Comparison of ENCODE assay signal across 10 cellular contexts in genomic region chr6:30071081-30071818, GRCh38. TPM values are rescaled to one million over a fixed set of nuclear protein-coding genes. Genes with fewer than 3 reads are reported as not detected.
DNase-seq lines count a peak whose midpoint lies in the region; ATAC-seq and TF ChIP-seq lines count a peak whose summit lies in the region.
"Had no signal": no experiment of that assay in that cellular context is flagged by ENCODE, and none has a peak within 500 bp of the region (broad histone marks: within the 10 kb centered on the region; RNA-seq: fewer than 3 reads in every experiment).

No MANE protein-coding gene starts in this region.

- no peak overlapping the region for H3K4me3 Mint-ChIP-seq in activated T-cell treated with anti-CD3 and anti-CD28 coated beads, Interleukin-2, amount 50 U/mL, for 4 hours
- no peak overlapping the region for H3K4me3 Mint-ChIP-seq in chondrocyte (ENCODE audit: unreplicated experiment)
- H3K4me3 Mint-ChIP-seq in CD8-positive, alpha-beta memory T cell, result peak overlapping the region in 3 of 7 donors; percentile 33 to 69 (median 60)

- peaks cover 36% of the 10 kb centered on the region for H3K4me1 ChIP-seq in CD8-positive, alpha-beta memory T cell (ENCODE audit: insufficient read depth, low read length)

- DNase-seq in activated T-cell treated with anti-CD3 and anti-CD28 coated beads, Interleukin-2, amount 50 U/mL, for 1 hour, result peak; percentile 40
- DNase-seq in activated T-cell treated with anti-CD3 and anti-CD28 coated beads, Interleukin-2, amount 50 U/mL, for 4 hours, result no peak
- DNase-seq in chondrocyte (ENCODE audit: low spot score), result no peak
- DNase-seq in iPS-NIHi7 (ENCODE audit: extremely low spot score), result peak; percentile 46
- DNase-seq in stimulated activated naive CD8-positive, alpha-beta T cell treated with anti-CD3 and anti-CD28 coated beads, Interleukin-15, Interleukin-2, amounts not matched to agents 100 U/mL and 50 U/mL, for 24 hours, result peak; percentile 34
- no peak for DNase-seq in MG63
- no peak for DNase-seq in CD8-positive, alpha-beta memory T cell
- DNase-seq: ACHN, NCI-H510A had no signal

- no peak overlapping the region for H3K27ac ChIP-seq in CD8-positive, alpha-beta memory T cell (ENCODE audit: low read depth, low read length)

- POLR2A ChIA-PET in CD8-positive, alpha-beta memory T cell (lab: Charles Lee), result interaction anchor here (1.0 kb wide), 1 partner anchor 10 kb away, joined by 5 read pairs; the partner anchor contains the start of gene POLR1H

- H3K36me3 Mint-ChIP-seq in activated T-cell treated with anti-CD3 and anti-CD28 coated beads, Interleukin-2, amount 50 U/mL, for 4 hours (ENCODE audit: insufficient read depth), result peaks cover 29% of the 10 kb centered on the region
- H3K36me3 Mint-ChIP-seq in chondrocyte (ENCODE audit: low read depth), result peaks cover 36% of the 10 kb centered on the region
- peaks cover 25 to 38% (median 33%) of the 10 kb centered on the region in 3 donors for H3K36me3 Mint-ChIP-seq in CD8-positive, alpha-beta memory T cell

- H3K36me3 ChIP-seq in MG63, result peaks cover 1% of the 10 kb centered on the region; the same call in 1 of the 2 replicates
- H3K36me3 ChIP-seq in CD8-positive, alpha-beta memory T cell (ENCODE audit: insufficient read depth, low read length), result peaks cover 14% of the 10 kb centered on the region

- ATAC-seq in activated T-cell treated with anti-CD3 and anti-CD28 coated beads, Interleukin-2, amount 50 U/mL, for 4 hours, result no peak
- ATAC-seq in stimulated activated naive CD8-positive, alpha-beta T cell treated with anti-CD3 and anti-CD28 coated beads, Interleukin-15, Interleukin-2, amounts not matched to agents 100 U/mL and 50 U/mL, for 24 hours, result no peak
- ATAC-seq in HG02870 (IDR thresholded peaks at IDR 0.05; ENCODE audit: unreplicated experiment), result no peak

- H3K27me3 Mint-ChIP-seq in activated T-cell treated with anti-CD3 and anti-CD28 coated beads, Interleukin-2, amount 50 U/mL, for 4 hours (ENCODE audit: low read depth), result peaks cover 52% of the 10 kb centered on the region
- peaks cover 60% of the 10 kb centered on the region for H3K27me3 Mint-ChIP-seq in chondrocyte (ENCODE audit: low read depth)
- peaks cover 40 to 54% of the 10 kb centered on the region in 2 donors for H3K27me3 Mint-ChIP-seq in CD8-positive, alpha-beta memory T cell

- no peaks in the 10 kb centered on the region for H3K9me3 ChIP-seq in MG63
- H3K9me3 ChIP-seq in CD8-positive, alpha-beta memory T cell (ENCODE audit: low read length), result no peaks in the 10 kb centered on the region

- H3K4me3 ChIP-seq in MG63, result no peak overlapping the region
- no peak overlapping the region for H3K4me3 ChIP-seq in CD8-positive, alpha-beta memory T cell (ENCODE audit: low read length)

- no peaks in the 10 kb centered on the region for H3K27me3 ChIP-seq in MG63
- H3K27me3 ChIP-seq in CD8-positive, alpha-beta memory T cell (ENCODE audit: insufficient read depth, low read length, poor library complexity, severe bottlenecking), result peaks cover 6% of the 10 kb centered on the region

- TF ChIP-seq CTCF in chondrocyte (IDR thresholded peaks at IDR 0.05), result peak; percentile 33

- no peak overlapping the region for H3K27ac Mint-ChIP-seq in chondrocyte (ENCODE audit: unreplicated experiment)
- H3K27ac Mint-ChIP-seq in CD8-positive, alpha-beta memory T cell, result peak overlapping the region in 2 of 8 donors; percentile 1 to 4

- CTCF ChIA-PET in CD8-positive, alpha-beta memory T cell (lab: Charles Lee), result interaction anchor here (1.2 kb wide), 1 partner anchor 10 kb away, joined by 5 read pairs; the partner anchor contains the start of gene POLR1H

- peaks cover 49% of the 10 kb centered on the region for H3K4me1 Mint-ChIP-seq in activated T-cell treated with anti-CD3 and anti-CD28 coated beads, Interleukin-2, amount 50 U/mL, for 4 hours (ENCODE audit: low read depth)
- peaks cover 46% of the 10 kb centered on the region for H3K4me1 Mint-ChIP-seq in chondrocyte (ENCODE audit: low read depth)
- H3K4me1 Mint-ChIP-seq in CD8-positive, alpha-beta memory T cell, result peaks cover 54 to 66% (median 55%) of the 10 kb centered on the region in 3 donors

- no peaks in the 10 kb centered on the region for H3K9me3 Mint-ChIP-seq in activated T-cell treated with anti-CD3 and anti-CD28 coated beads, Interleukin-2, amount 50 U/mL, for 4 hours
- no peaks in the 10 kb centered on the region for H3K9me3 Mint-ChIP-seq in chondrocyte (ENCODE audit: low read depth)
- peaks cover 0 to 3% (median 0%) of the 10 kb centered on the region in 5 donors for H3K9me3 Mint-ChIP-seq in CD8-positive, alpha-beta memory T cell

RNA-seq across cellular contexts. Expression of gene PPP1R11, which starts 4.3 kb away (rescaled TPM):
- total RNA-seq in activated T-cell treated with anti-CD3 and anti-CD28 coated beads, Interleukin-2, amount 50 U/mL, for 4 hours, result 10 to 100 TPM; 71.9 to 81.6 (median 80.5) TPM
- 45.0 to 49.7 TPM (median 47.1 TPM) in 3 replicates for total RNA-seq in chondrocyte
- total RNA-seq in MG63 (2014; rRNA removed; shearing (Covaris generic); ENCODE audit: low replicate concordance), result 20.2 and 47.2 TPM in 2 replicates
- total RNA-seq in CD8-positive, alpha-beta memory T cell, result 10 to 100 TPM; 67.1 to 70.9 TPM
- polyA plus RNA-seq in CD8-positive, alpha-beta memory T cell, result 122 TPM

RNA-seq across cellular contexts. Expression of gene RNF39, which starts 4.3 kb away (rescaled TPM):
- total RNA-seq in activated T-cell treated with anti-CD3 and anti-CD28 coated beads, Interleukin-2, amount 50 U/mL, for 4 hours, result not detected
- total RNA-seq in chondrocyte, result not detected in 3 replicates
- not detected in 2 replicates for total RNA-seq in MG63 (2014; rRNA removed; shearing (Covaris generic); ENCODE audit: low replicate concordance)
- total RNA-seq in CD8-positive, alpha-beta memory T cell, result not detected
- 0.17 TPM for polyA plus RNA-seq in CD8-positive, alpha-beta memory T cell

RNA-seq across cellular contexts. Expression of gene POLR1H, which starts 10.2 kb away (rescaled TPM):
- 10 to 100 TPM; 80.6 to 86.6 (median 84.8) TPM for total RNA-seq in activated T-cell treated with anti-CD3 and anti-CD28 coated beads, Interleukin-2, amount 50 U/mL, for 4 hours
- total RNA-seq in chondrocyte, result 15.2 to 18.2 TPM (median 15.5 TPM) in 3 replicates
- total RNA-seq in MG63 (2014; rRNA removed; shearing (Covaris generic); ENCODE audit: low replicate concordance), result 24.3 and 32.9 TPM in 2 replicates
- total RNA-seq in CD8-positive, alpha-beta memory T cell, result 10 to 100 TPM; 55.0 to 58.1 TPM
- polyA plus RNA-seq in CD8-positive, alpha-beta memory T cell, result 123 TPM

RNA-seq across cellular contexts. Expression of gene TRIM31, which starts 41.6 kb away (rescaled TPM):
- total RNA-seq in activated T-cell treated with anti-CD3 and anti-CD28 coated beads, Interleukin-2, amount 50 U/mL, for 4 hours, result not detected
- total RNA-seq in chondrocyte, result not detected in 3 replicates
- not detected in 2 replicates for total RNA-seq in MG63 (2014; rRNA removed; shearing (Covaris generic); ENCODE audit: low replicate concordance)
- total RNA-seq in CD8-positive, alpha-beta memory T cell, result not detected
- not detected for polyA plus RNA-seq in CD8-positive, alpha-beta memory T cell

Comparison
In these comparisons a context has a peak if more than half of its experiments do, and no peak if none do; other contexts are left out.
1. DNase-seq: peak in activated T-cell treated with anti-CD3 and anti-CD28 coated beads, Interleukin-2, amount 50 U/mL, for 1 hour (single experiment), iPS-NIHi7 (single experiment) and stimulated activated naive CD8-positive, alpha-beta T cell treated with anti-CD3 and anti-CD28 coated beads, Interleukin-15, Interleukin-2, amounts not matched to agents 100 U/mL and 50 U/mL, for 24 hours (single experiment); none in activated T-cell treated with anti-CD3 and anti-CD28 coated beads, Interleukin-2, amount 50 U/mL, for 4 hours (single experiment), chondrocyte (single experiment), MG63 (single experiment) and CD8-positive, alpha-beta memory T cell (0 of 5).